In the genomic region with DNA sequence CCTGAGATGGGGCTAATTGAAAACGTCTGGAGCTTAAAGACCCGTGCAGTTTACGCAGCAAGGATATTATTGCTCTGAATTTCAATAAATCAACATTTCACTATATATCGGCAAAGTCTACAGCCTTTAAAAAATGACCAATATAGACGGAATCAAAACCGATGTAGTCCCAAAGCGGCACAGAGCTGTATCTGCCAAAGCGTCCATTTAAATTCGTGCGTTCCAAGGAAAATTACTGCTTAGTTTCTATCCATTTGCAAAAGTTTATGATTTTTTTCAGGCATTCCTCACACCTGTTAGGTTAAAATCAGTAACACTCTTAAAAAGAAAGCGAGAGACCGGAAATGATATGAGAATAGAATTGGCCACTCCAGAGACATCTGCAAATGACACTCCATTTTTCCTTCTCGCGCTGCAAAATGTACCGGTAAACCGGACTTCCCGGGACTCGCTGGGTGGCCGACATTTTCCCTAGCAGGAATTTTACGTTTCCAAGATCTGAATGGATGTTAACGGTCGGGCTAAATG, we compare ENCODE assay signal across 8 cellular contexts. TPM values are rescaled to one million over a fixed set of nuclear protein-coding genes. Genes with fewer than 3 reads are reported as not detected.
DNase-seq lines count a peak whose midpoint lies in the region; ATAC-seq and TF ChIP-seq lines count a peak whose summit lies in the region.

No MANE protein-coding gene starts in this region.

- peak overlapping the region; percentile 100 for H3K27ac Mint-ChIP-seq in activated T-cell treated with anti-CD3 and anti-CD28 coated beads, Interleukin-2, amount 50 U/mL, for 24 hours
- peak overlapping the region; percentile 100 for H3K27ac Mint-ChIP-seq in activated CD4-positive, alpha-beta memory T cell treated with anti-CD3 and anti-CD28 coated beads, Interleukin-2, amount 10 ng/mL, durations not matched to agents 7 days and 5 days

- no peak for DNase-seq in activated T-cell treated with anti-CD3 and anti-CD28 coated beads, Interleukin-2, amount 50 U/mL, for 24 hours
- DNase-seq in activated T-cell treated with anti-CD3 and anti-CD28 coated beads, Interleukin-2, amount 50 U/mL, for 1 hour, result no peak
- no peak for DNase-seq in activated CD4-positive, alpha-beta memory T cell treated with anti-CD3 and anti-CD28 coated beads, Interleukin-2, amount 10 ng/mL, durations not matched to agents 7 days and 5 days
- DNase-seq in left ventricle myocardium inferior (no peak), gastrocnemius medialis (no peak), epidermal melanocyte (ENCODE audit: insufficient read length, low spot score) (no peak)

- H3K4me3 ChIP-seq in left ventricle myocardium inferior (peak overlapping the region; percentile 94), gastrocnemius medialis (peak overlapping the region; percentile 63 to 93 (median 86))

- in situ Hi-C loops in gastrocnemius medialis (cut with MboI; ENCODE audit: low sequenced_read_pairs in 4 of 4), result loop anchor here in 3 of 4 donors (25.0 kb wide), 3 partner anchors 220 to 1195 kb away; a partner anchor contains a TSS

- H3K4me3 Mint-ChIP-seq in activated T-cell treated with anti-CD3 and anti-CD28 coated beads, Interleukin-2, amount 50 U/mL, for 24 hours, result peak overlapping the region; percentile 100
- peak overlapping the region; percentile 99 for H3K4me3 Mint-ChIP-seq in activated CD4-positive, alpha-beta memory T cell treated with anti-CD3 and anti-CD28 coated beads, Interleukin-2, amount 10 ng/mL, durations not matched to agents 7 days and 5 days

- intact Hi-C loops in left ventricle myocardium inferior (cut with micrococcal nuclease), result no loop called here
- intact Hi-C loops in gastrocnemius medialis (cut with DNase I; ENCODE audit: low total_unique reads), result loop anchor here (1.0 to 10.0 kb wide), 7 partner anchors 24 to 1195 kb away; a partner anchor contains a TSS

- H3K9me3 Mint-ChIP-seq in activated T-cell treated with anti-CD3 and anti-CD28 coated beads, Interleukin-2, amount 50 U/mL, for 24 hours, result no peaks in the 10 kb centered on the region
- H3K9me3 Mint-ChIP-seq in activated CD4-positive, alpha-beta memory T cell treated with anti-CD3 and anti-CD28 coated beads, Interleukin-2, amount 10 ng/mL, durations not matched to agents 7 days and 5 days, result no peaks in the 10 kb centered on the region

- H3K27ac ChIP-seq in left ventricle myocardium inferior (replicated peaks) (peak overlapping the region; percentile 99), gastrocnemius medialis (peak overlapping the region; percentile 88 to 99 (median 96))

- peaks cover 52% of the 10 kb centered on the region for H3K4me1 ChIP-seq in left ventricle myocardium inferior
- H3K4me1 ChIP-seq in gastrocnemius medialis, result peaks cover 32 to 41% of the 10 kb centered on the region in 2 donors

- no peaks in the 10 kb centered on the region for H3K9me3 ChIP-seq in left ventricle myocardium inferior (replicated peaks)
- no peaks in the 10 kb centered on the region for H3K9me3 ChIP-seq in gastrocnemius medialis

- TF ChIP-seq CTCF in left ventricle myocardium inferior (IDR thresholded peaks at IDR 0.05; ENCODE audit: borderline replicate concordance), result no peak
- TF ChIP-seq CTCF in gastrocnemius medialis (IDR thresholded peaks at IDR 0.05 in 4 of 5, conservative IDR thresholded peaks at IDR 0.05 in 1 of 5), result no peak

- POLR2A ChIA-PET in activated CD4-positive, alpha-beta memory T cell treated with anti-CD3 and anti-CD28 coated beads, Interleukin-2, amount 10 ng/mL, durations not matched to agents 7 days and 5 days (lab: Charles Lee), result interaction anchor here (0.7 to 6.4 kb wide), 45 partner anchors 8 to 855 kb away, joined by 3 to 240 read pairs (median 7); a partner anchor contains a TSS

- H3K4me1 Mint-ChIP-seq in activated T-cell treated with anti-CD3 and anti-CD28 coated beads, Interleukin-2, amount 50 U/mL, for 24 hours (ENCODE audit: low read depth), result peaks cover 28% of the 10 kb centered on the region
- H3K4me1 Mint-ChIP-seq in activated CD4-positive, alpha-beta memory T cell treated with anti-CD3 and anti-CD28 coated beads, Interleukin-2, amount 10 ng/mL, durations not matched to agents 7 days and 5 days, result peaks cover 34% of the 10 kb centered on the region

- no peak for TF ChIP-seq POLR2A in gastrocnemius medialis (IDR thresholded peaks at IDR 0.05)

- H3K27me3 Mint-ChIP-seq in activated T-cell treated with anti-CD3 and anti-CD28 coated beads, Interleukin-2, amount 50 U/mL, for 24 hours, result no peaks in the 10 kb centered on the region
- no peaks in the 10 kb centered on the region for H3K27me3 Mint-ChIP-seq in activated CD4-positive, alpha-beta memory T cell treated with anti-CD3 and anti-CD28 coated beads, Interleukin-2, amount 10 ng/mL, durations not matched to agents 7 days and 5 days

- H3K27me3 ChIP-seq in left ventricle myocardium inferior (ENCODE audit: low read depth), result no peaks in the 10 kb centered on the region
- no peaks in the 10 kb centered on the region for H3K27me3 ChIP-seq in gastrocnemius medialis

- ATAC-seq in HG03432 (IDR thresholded peaks at IDR 0.05; ENCODE audit: unreplicated experiment) (peak; percentile 23), gastrocnemius medialis (peak in 1 of 2 donors; percentile 15), HG02938 (IDR thresholded peaks at IDR 0.05; ENCODE audit: unreplicated experiment) (no peak)

- H3K36me3 ChIP-seq in left ventricle myocardium inferior (peaks cover 35% of the 10 kb centered on the region), gastrocnemius medialis (peaks cover 11 to 35% of the 10 kb centered on the region in 2 donors)

- H3K36me3 Mint-ChIP-seq in activated T-cell treated with anti-CD3 and anti-CD28 coated beads, Interleukin-2, amount 50 U/mL, for 24 hours (ENCODE audit: low read depth), result peaks cover 52% of the 10 kb centered on the region
- peaks cover 51% of the 10 kb centered on the region for H3K36me3 Mint-ChIP-seq in activated CD4-positive, alpha-beta memory T cell treated with anti-CD3 and anti-CD28 coated beads, Interleukin-2, amount 10 ng/mL, durations not matched to agents 7 days and 5 days (ENCODE audit: low read depth)

- CTCF ChIA-PET in activated CD4-positive, alpha-beta memory T cell treated with anti-CD3 and anti-CD28 coated beads, Interleukin-2, amount 10 ng/mL, durations not matched to agents 7 days and 5 days (lab: Charles Lee), result interaction anchor here (2.1 to 3.6 kb wide), 3 partner anchors 10 to 212 kb away, joined by 7 to 15 read pairs (median 7); a partner anchor contains a TSS

RNA-seq across cellular contexts. Expression of a gene that starts 0.8 kb away (rescaled TPM):
- total RNA-seq in activated CD4-positive, alpha-beta memory T cell treated with anti-CD3 and anti-CD28 coated beads, Interleukin-2, amount 10 ng/mL, durations not matched to agents 7 days and 5 days, result 100 to 1,000 TPM; 385 to 388 TPM
- 468 TPM for total RNA-seq in left ventricle myocardium inferior
- 100 to 1,000 TPM; 531 to 622 (median 574) TPM for total RNA-seq in gastrocnemius medialis

RNA-seq across cellular contexts. Expression of a gene that starts 23.7 kb away (rescaled TPM):
- 10 to 100 TPM; 85.5 to 89.3 TPM for total RNA-seq in activated CD4-positive, alpha-beta memory T cell treated with anti-CD3 and anti-CD28 coated beads, Interleukin-2, amount 10 ng/mL, durations not matched to agents 7 days and 5 days
- total RNA-seq in left ventricle myocardium inferior (9.6 TPM), gastrocnemius medialis (10 to 100 TPM in 1 of 4 donors, 1 to 10 TPM in 3; 4.5 to 15.1 (median 7.3) TPM)

RNA-seq across cellular contexts. Expression of a gene that starts 59.9 kb away (rescaled TPM):
- total RNA-seq in activated CD4-positive, alpha-beta memory T cell treated with anti-CD3 and anti-CD28 coated beads, Interleukin-2, amount 10 ng/mL, durations not matched to agents 7 days and 5 days, result not detected
- total RNA-seq in left ventricle myocardium inferior (0.69 TPM), gastrocnemius medialis (1 to 10 TPM in 2 of 4 donors, under 1 TPM in 2; 0.33 to 4.1 (median 1.8) TPM)
